In the genomic region with DNA sequence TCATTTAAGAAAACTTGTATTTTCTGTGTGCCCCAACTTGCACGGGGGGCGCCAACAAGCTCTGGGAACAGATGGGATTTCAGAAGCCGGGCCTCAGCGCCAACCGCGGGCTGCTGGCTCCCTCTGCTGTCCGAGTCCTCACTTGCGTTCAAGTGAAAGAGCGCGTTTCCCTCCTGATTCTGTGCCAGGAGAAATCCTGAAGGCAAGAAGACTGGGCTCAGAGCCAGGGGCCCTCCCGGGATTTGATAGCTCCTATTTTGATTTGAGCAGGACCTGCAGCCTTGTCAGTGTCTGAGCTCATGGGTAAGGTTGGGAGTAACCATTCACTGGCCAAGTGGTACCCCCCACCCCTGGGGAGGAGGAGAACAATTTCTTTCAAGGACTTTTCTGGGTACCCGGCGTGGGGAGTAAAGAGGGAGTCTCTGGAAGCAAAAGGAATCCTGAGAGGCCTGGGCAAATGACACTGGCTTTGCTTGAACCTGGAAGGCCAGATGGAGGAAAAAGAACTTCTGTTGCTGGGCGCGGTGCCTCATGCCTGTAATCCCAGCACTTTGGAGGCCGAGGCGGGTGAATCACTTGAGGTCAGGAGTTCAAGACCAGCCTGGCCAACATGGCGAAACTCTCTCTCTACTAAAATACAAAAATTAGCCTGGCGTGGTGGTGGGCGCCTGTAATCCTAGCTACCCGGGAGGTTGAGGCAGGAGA, we compare ENCODE assay signal across 8 cellular contexts.
A peak's percentile ranks its signal among the peaks of the same experiment; 100 is the strongest.
DNase-seq lines count a peak whose midpoint lies in the region; ATAC-seq and TF ChIP-seq lines count a peak whose summit lies in the region.

No MANE protein-coding gene starts in this region.

- peak; percentile 92 for ATAC-seq in upper lobe of right lung
- no peak for ATAC-seq in HG03135 (IDR thresholded peaks at IDR 0.05; ENCODE audit: unreplicated experiment)

- DNase-seq in GM10266 (ENCODE audit: extremely low spot score) (peak; percentile 72), NCI-H1417 (lab: John Stamatoyannopoulos, UW) (peak; percentile 79 to 93 (median 86)), SKM-1 treated with dmso at 0.1 percent for 144 hours (lab: John Stamatoyannopoulos, UW; ENCODE audit: unreplicated experiment) (peak; percentile 24), cardiac muscle cell (ENCODE audit: low read depth in 1 of 2, low spot score in 1 of 2) (peak; percentile 92 to 97), progenitor cell of endocrine pancreas (ENCODE audit: low spot score, unreplicated experiment) (peak; percentile 76), upper lobe of right lung (peak; percentile 89)
- peak; percentile 42 for DNase-seq in activated naive CD8-positive, alpha-beta T cell treated with anti-CD3 and anti-CD28 coated beads, Interleukin-2, amount 50 U/mL, for 16 hours (ENCODE audit: low read depth, low spot score)

- H3K9me3 ChIP-seq in cardiac muscle cell (ENCODE audit: low read depth) (no peaks in the 10 kb centered on the region), upper lobe of right lung (no peaks in the 10 kb centered on the region)

- H3K27me3 ChIP-seq in cardiac muscle cell (no peaks in the 10 kb centered on the region), upper lobe of right lung (no peaks in the 10 kb centered on the region)

- no peak overlapping the region for H3K4me3 Mint-ChIP-seq in progenitor cell of endocrine pancreas (ENCODE audit: low read depth)

- H3K9me3 Mint-ChIP-seq in progenitor cell of endocrine pancreas (ENCODE audit: low read depth): peaks cover 4% of the 10 kb centered on the region

- H3K4me1 Mint-ChIP-seq in progenitor cell of endocrine pancreas (ENCODE audit: low read depth): no peaks in the 10 kb centered on the region

- H3K4me3 ChIP-seq in cardiac muscle cell (no peak overlapping the region), upper lobe of right lung (no peak overlapping the region)

- H3K27me3 Mint-ChIP-seq in progenitor cell of endocrine pancreas: no peaks in the 10 kb centered on the region

- peaks cover 3% of the 10 kb centered on the region for H3K36me3 Mint-ChIP-seq in progenitor cell of endocrine pancreas (ENCODE audit: insufficient read depth)

- intact Hi-C loops in upper lobe of right lung (cut with DNase I): loop anchor here (10.0 kb wide), 1 partner anchor 618 kb away; no protein-coding TSS in a partner anchor

- TF ChIP-seq CTCF in GM10266 (IDR thresholded peaks at IDR 0.05; ENCODE audit: control insufficient read depth, insufficient read depth, low read depth, missing control alignments): peak; percentile 91
- TF ChIP-seq CTCF in cardiac muscle cell (IDR thresholded peaks at IDR 0.05; ENCODE audit: low read depth, low read length): peak; percentile 92
- TF ChIP-seq CTCF in progenitor cell of endocrine pancreas (IDR thresholded peaks at IDR 0.05; ENCODE audit: unreplicated experiment): peak; percentile 97
- TF ChIP-seq CTCF in upper lobe of right lung (IDR thresholded peaks at IDR 0.05): peak; percentile 94

- H3K27ac Mint-ChIP-seq in progenitor cell of endocrine pancreas: no peak overlapping the region

- no peaks in the 10 kb centered on the region for H3K36me3 ChIP-seq in cardiac muscle cell
- no peaks in the 10 kb centered on the region for H3K36me3 ChIP-seq in upper lobe of right lung

- H3K27ac ChIP-seq in cardiac muscle cell (no peak overlapping the region), upper lobe of right lung (no peak overlapping the region)

- no peaks in the 10 kb centered on the region for H3K4me1 ChIP-seq in cardiac muscle cell (ENCODE audit: low read depth)
- peaks cover 3% of the 10 kb centered on the region for H3K4me1 ChIP-seq in upper lobe of right lung

Comparison
In these comparisons a context has a peak if more than half of its experiments do, and no peak if none do; other contexts are left out.
1. DNase-seq: peak in every context shown above with its lines; median percentile 94 in cardiac muscle cell; 89 in upper lobe of right lung; 86 in NCI-H1417; 76 in progenitor cell of endocrine pancreas; 72 in GM10266; 42 in activated naive CD8-positive, alpha-beta T cell treated with anti-CD3 and anti-CD28 coated beads, Interleukin-2, amount 50 U/mL, for 16 hours; 24 in SKM-1 treated with dmso at 0.1 percent for 144 hours.